1 cellular context compared by ENCODE assay signal in genomic region chr9:124758061-124758460, GRCh38.
A peak's percentile ranks its signal among the peaks of the same experiment; 100 is the strongest.
TF ChIP-seq lines count a peak whose summit lies in the region.

No MANE protein-coding gene starts in this region.

TF ChIP-seq in K562, 482 proteins besides CTCF, POLR2A, EP300 and RAD21 (continued from another document):
- TF ChIP-seq, protein P1, sequence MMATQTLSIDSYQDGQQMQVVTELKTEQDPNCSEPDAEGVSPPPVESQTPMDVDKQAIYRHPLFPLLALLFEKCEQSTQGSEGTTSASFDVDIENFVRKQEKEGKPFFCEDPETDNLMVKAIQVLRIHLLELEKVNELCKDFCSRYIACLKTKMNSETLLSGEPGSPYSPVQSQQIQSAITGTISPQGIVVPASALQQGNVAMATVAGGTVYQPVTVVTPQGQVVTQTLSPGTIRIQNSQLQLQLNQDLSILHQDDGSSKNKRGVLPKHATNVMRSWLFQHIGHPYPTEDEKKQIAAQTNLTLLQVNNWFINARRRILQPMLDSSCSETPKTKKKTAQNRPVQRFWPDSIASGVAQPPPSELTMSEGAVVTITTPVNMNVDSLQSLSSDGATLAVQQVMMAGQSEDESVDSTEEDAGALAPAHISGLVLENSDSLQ (IDR thresholded peaks at IDR 0.05), result peak; percentile 81
- TF ChIP-seq KLF16 (IDR thresholded peaks at IDR 0.05) (no peak), ARNT (IDR thresholded peaks at IDR 0.05) (no peak), FOXJ3 (CRISPR knock-in tag; IDR thresholded peaks at IDR 0.05) (no peak), TCF3 (CRISPR knock-in tag; IDR thresholded peaks at IDR 0.05) (peak; percentile 75)
- TF ChIP-seq, protein P2, sequence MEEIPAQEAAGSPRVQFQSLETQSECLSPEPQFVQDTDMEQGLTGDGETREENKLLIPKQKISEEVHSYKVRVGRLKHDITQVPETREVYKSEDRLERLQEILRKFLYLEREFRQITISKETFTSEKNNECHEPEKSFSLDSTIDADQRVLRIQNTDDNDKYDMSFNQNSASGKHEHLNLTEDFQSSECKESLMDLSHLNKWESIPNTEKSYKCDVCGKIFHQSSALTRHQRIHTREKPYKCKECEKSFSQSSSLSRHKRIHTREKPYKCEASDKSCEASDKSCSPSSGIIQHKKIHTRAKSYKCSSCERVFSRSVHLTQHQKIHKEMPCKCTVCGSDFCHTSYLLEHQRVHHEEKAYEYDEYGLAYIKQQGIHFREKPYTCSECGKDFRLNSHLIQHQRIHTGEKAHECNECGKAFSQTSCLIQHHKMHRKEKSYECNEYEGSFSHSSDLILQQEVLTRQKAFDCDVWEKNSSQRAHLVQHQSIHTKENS (CRISPR knock-in tag; IDR thresholded peaks at IDR 0.05), result no peak
